In genomic region chr5:171633776-171634470, GRCh38 we compare ENCODE assay signal across 14 cellular contexts.
A peak's percentile ranks its signal among the peaks of the same experiment; 100 is the strongest.
DNase-seq lines count a peak whose midpoint lies in the region; ATAC-seq and TF ChIP-seq lines count a peak whose summit lies in the region.
"Had no signal": no experiment of that assay in that cellular context is flagged by ENCODE, and none has a peak within 500 bp of the region (broad histone marks: within the 10 kb centered on the region; RNA-seq: fewer than 3 reads in every experiment).

No MANE protein-coding gene starts in this region.

- no peak for ATAC-seq in HCT116
- peak; percentile 46 for ATAC-seq in left lung
- ATAC-seq in stimulated activated effector memory CD8-positive, alpha-beta T cell treated with anti-CD3 and anti-CD28 coated beads, Interleukin-12 subunit alpha, Interleukin-12 subunit beta, amount 100 ng/mL, for 72 hours: no peak

- peaks cover 0 to 14% of the 10 kb centered on the region in 2 experiments; a peak in 2 of 4 replicates for H3K4me1 ChIP-seq in HCT116 (ENCODE audit: control insufficient read depth in 1 of 2, insufficient read depth in 2 of 2, low read length in 2 of 2)
- H3K4me1 ChIP-seq in left lung: peaks cover 8 to 43% of the 10 kb centered on the region in 2 donors

- no peak overlapping the region for H3K4me2 ChIP-seq in HCT116 (ENCODE audit: low read length)

- no TSS peak for BruUV-seq in HCT116 (replicated peaks; lab: Mats Ljungman, UMichigan)

- H3K4me3 ChIP-seq in HCT116 (replicated peaks in 1 of 2; ENCODE audit: low read depth in 1 of 2, low read length in 2 of 2): no peak overlapping the region
- no peak overlapping the region for H3K4me3 ChIP-seq in left lung
- H3K4me3 ChIP-seq: suprapubic skin had no signal

- peaks cover 5% of the 10 kb centered on the region for H3K4me1 Mint-ChIP-seq in progenitor cell of endocrine pancreas (ENCODE audit: low read depth)
- no peaks in the 10 kb centered on the region for H3K4me1 Mint-ChIP-seq in stimulated activated effector memory CD8-positive, alpha-beta T cell treated with anti-CD3 and anti-CD28 coated beads, Interleukin-12 subunit alpha, Interleukin-12 subunit beta, amount 100 ng/mL, for 72 hours
- H3K4me1 Mint-ChIP-seq: activated naive CD8-positive, alpha-beta T cell treated with anti-CD3 and anti-CD28 coated beads, Interleukin-2, amount 10 ng/mL, durations not matched to agents 7 days and 5 days had no signal

- no peaks in the 10 kb centered on the region for H4K20me1 ChIP-seq in HCT116 (ENCODE audit: insufficient read depth)

- H3K4me3 Mint-ChIP-seq in progenitor cell of endocrine pancreas (ENCODE audit: low read depth): no peak overlapping the region
- no peak overlapping the region for H3K4me3 Mint-ChIP-seq in stimulated activated effector memory CD8-positive, alpha-beta T cell treated with anti-CD3 and anti-CD28 coated beads, Interleukin-12 subunit alpha, Interleukin-12 subunit beta, amount 100 ng/mL, for 72 hours
- H3K4me3 Mint-ChIP-seq: activated naive CD8-positive, alpha-beta T cell treated with anti-CD3 and anti-CD28 coated beads, Interleukin-2, amount 10 ng/mL, durations not matched to agents 7 days and 5 days; neural crest cell had no signal

- H3K9me2 ChIP-seq in HCT116 (ENCODE audit: insufficient read depth): no peaks in the 10 kb centered on the region

- POLR2A ChIA-PET in HCT116 (lab: Charles Lee): no interaction called here

- no peak overlapping the region for H3K27ac Mint-ChIP-seq in progenitor cell of endocrine pancreas
- no peak overlapping the region for H3K27ac Mint-ChIP-seq in stimulated activated effector memory CD8-positive, alpha-beta T cell treated with anti-CD3 and anti-CD28 coated beads, Interleukin-12 subunit alpha, Interleukin-12 subunit beta, amount 100 ng/mL, for 72 hours
- H3K27ac Mint-ChIP-seq: activated naive CD8-positive, alpha-beta T cell treated with anti-CD3 and anti-CD28 coated beads, Interleukin-2, amount 10 ng/mL, durations not matched to agents 7 days and 5 days had no signal

- no peaks in the 10 kb centered on the region for H3K36me3 Mint-ChIP-seq in progenitor cell of endocrine pancreas (ENCODE audit: insufficient read depth)
- H3K36me3 Mint-ChIP-seq in stimulated activated effector memory CD8-positive, alpha-beta T cell treated with anti-CD3 and anti-CD28 coated beads, Interleukin-12 subunit alpha, Interleukin-12 subunit beta, amount 100 ng/mL, for 72 hours: no peaks in the 10 kb centered on the region
- H3K36me3 Mint-ChIP-seq: activated naive CD8-positive, alpha-beta T cell treated with anti-CD3 and anti-CD28 coated beads, Interleukin-2, amount 10 ng/mL, durations not matched to agents 7 days and 5 days had no signal

- RAD21 ChIA-PET in HCT116 (lab: Charles Lee; ENCODE audit: low non-redundant PET in 1 of 2, low total read pairs in 2 of 2, uncharacterized antibody in 2 of 2, unreplicated experiment in 2 of 2): no interaction called here

- H3K79me2 ChIP-seq in HCT116 (ENCODE audit: insufficient read depth, low read length): no peaks in the 10 kb centered on the region

- TF ChIP-seq RAD21 in HCT116 (IDR thresholded peaks at IDR 0.05; ENCODE audit: low read depth): no peak

- H3K27me3 ChIP-seq in HCT116 (ENCODE audit: insufficient read depth, low read length): no peaks in the 10 kb centered on the region
- H3K27me3 ChIP-seq in left lung: peaks cover 0 to 11% of the 10 kb centered on the region in 2 donors

- TF ChIP-seq CTCF in GM10266 (IDR thresholded peaks at IDR 0.05; ENCODE audit: control insufficient read depth, insufficient read depth, low read depth, missing control alignments): no peak
- no peak for TF ChIP-seq CTCF in HCT116 (IDR thresholded peaks at IDR 0.05 in 2 of 3, conservative IDR thresholded peaks at IDR 0.05 in 1 of 3; ENCODE audit: borderline replicate concordance in 1 of 3, insufficient read depth in 1 of 3, low read depth in 2 of 3, low read length in 2 of 3)
- TF ChIP-seq CTCF in left lung (IDR thresholded peaks at IDR 0.05): no peak
- TF ChIP-seq CTCF in progenitor cell of endocrine pancreas (IDR thresholded peaks at IDR 0.05; ENCODE audit: unreplicated experiment): no peak

- H3K9me3 ChIP-seq in HCT116 (ENCODE audit: control insufficient read depth in 1 of 2, insufficient read depth in 1 of 2, low read depth in 1 of 2, low read length in 2 of 2) (no peaks in the 10 kb centered on the region), left lung (no peaks in the 10 kb centered on the region)
- H3K9me3 ChIP-seq: suprapubic skin had no signal

- H3K36me3 ChIP-seq in HCT116 (ENCODE audit: control insufficient read depth in 1 of 2, insufficient read depth in 2 of 2, low read length in 2 of 2): no peaks in the 10 kb centered on the region
- no peaks in the 10 kb centered on the region for H3K36me3 ChIP-seq in left lung
- H3K36me3 ChIP-seq: suprapubic skin had no signal

- H3K9me3 Mint-ChIP-seq in progenitor cell of endocrine pancreas (ENCODE audit: low read depth): no peaks in the 10 kb centered on the region
- H3K9me3 Mint-ChIP-seq in stimulated activated effector memory CD8-positive, alpha-beta T cell treated with anti-CD3 and anti-CD28 coated beads, Interleukin-12 subunit alpha, Interleukin-12 subunit beta, amount 100 ng/mL, for 72 hours: no peaks in the 10 kb centered on the region
- H3K9me3 Mint-ChIP-seq: activated naive CD8-positive, alpha-beta T cell treated with anti-CD3 and anti-CD28 coated beads, Interleukin-2, amount 10 ng/mL, durations not matched to agents 7 days and 5 days; neural crest cell had no signal

- intact Hi-C loops in HCT116 (cut with micrococcal nuclease) (no loop called here), left lung (cut with DNase I) (no loop called here)

- no peak overlapping the region for H3K27ac ChIP-seq in HCT116 (ENCODE audit: low read depth, low read length)
- peak overlapping the region in 1 of 2 donors; percentile 68 for H3K27ac ChIP-seq in left lung
- H3K27ac ChIP-seq: suprapubic skin had no signal

- peak; percentile 31 for DNase-seq in GM10266 (ENCODE audit: extremely low spot score)
- no peak for DNase-seq in HCT116 (ENCODE audit: low read depth, low spot score)
- DNase-seq in MV-4-11 (lab: John Stamatoyannopoulos, UW): peak; percentile 88
- no peak for DNase-seq in left lung
- DNase-seq in progenitor cell of endocrine pancreas (ENCODE audit: low spot score, unreplicated experiment): no peak
- no peak for DNase-seq in NCI-H1436 (lab: John Stamatoyannopoulos, UW)
- no peak for DNase-seq in activated CD4-positive, CD25-positive, alpha-beta regulatory T cell treated with anti-CD3 and anti-CD28 coated beads, Interleukin-2, amount 50 U/mL, for 72 hours
- DNase-seq in stimulated activated effector memory CD8-positive, alpha-beta T cell treated with anti-CD3 and anti-CD28 coated beads, Interleukin-12 subunit alpha, Interleukin-12 subunit beta, amount 100 ng/mL, for 72 hours (ENCODE audit: low spot score in 2 of 2): no peak
- DNase-seq: activated naive CD8-positive, alpha-beta T cell treated with anti-CD3 and anti-CD28 coated beads, Interleukin-2, amount 10 ng/mL, durations not matched to agents 7 days and 5 days; C1 segment of cervical spinal cord; NCI-H1048; stimulated activated CD4-positive, alpha-beta T cell treated with anti-CD3 and anti-CD28 coated beads, Interleukin-2, amount 100 ng/mL, for 48 hours had no signal

- CTCF ChIA-PET in HCT116 (lab: Charles Lee): no interaction called here

- H3K9ac ChIP-seq in HCT116 (ENCODE audit: low read length): no peak overlapping the region

- no peak overlapping the region for H2AFZ ChIP-seq in HCT116 (ENCODE audit: low read depth, low read length, poor library complexity, severe bottlenecking)

- peaks cover 52% of the 10 kb centered on the region for H3K27me3 Mint-ChIP-seq in progenitor cell of endocrine pancreas

- TF ChIP-seq POLR2A in HCT116 (IDR thresholded peaks at IDR 0.05; ENCODE audit: borderline replicate concordance, extremely low read depth, insufficient read depth, insufficient read length): no peak

TF ChIP-seq in HCT116, 20 proteins besides CTCF, POLR2A, EP300 and RAD21:
- TF ChIP-seq ELF1 (IDR thresholded peaks at IDR 0.05; ENCODE audit: borderline replicate concordance, low read depth): peak; percentile 20; the same call in 1 of the 2 replicates
- 0 out of 2 replicates have a peak, but pooled peaks have one; percentile 36 for TF ChIP-seq SRF (IDR thresholded peaks at IDR 0.05; ENCODE audit: low read depth)
- no peak for TF ChIP-seq EZH2 (IDR thresholded peaks at IDR 0.05)

Comparison
In these comparisons a context has a peak if more than half of its experiments do, and no peak if none do; other contexts are left out.
1. DNase-seq: peak in GM10266 (single experiment) and MV-4-11 (single experiment); none in HCT116 (single experiment), left lung (0 of 2), progenitor cell of endocrine pancreas (single experiment), NCI-H1436 (single experiment), activated CD4-positive, CD25-positive, alpha-beta regulatory T cell treated with anti-CD3 and anti-CD28 coated beads, Interleukin-2, amount 50 U/mL, for 72 hours (single experiment) and stimulated activated effector memory CD8-positive, alpha-beta T cell treated with anti-CD3 and anti-CD28 coated beads, Interleukin-12 subunit alpha, Interleukin-12 subunit beta, amount 100 ng/mL, for 72 hours (0 of 2).